8 cellular contexts compared by ENCODE assay signal in genomic region chr1:31705080-31705866, GRCh38. TPM values are rescaled to one million over a fixed set of nuclear protein-coding genes. Genes with fewer than 3 reads are reported as not detected.
A peak's percentile ranks its signal among the peaks of the same experiment; 100 is the strongest.
DNase-seq lines count a peak whose midpoint lies in the region; TF ChIP-seq lines count a peak whose summit lies in the region.

No MANE protein-coding gene starts in this region.

- TF ChIP-seq POLR2A in tibial nerve (IDR thresholded peaks at IDR 0.05), result no peak

- H4K20me1 ChIP-seq in Loucy (ENCODE audit: insufficient read depth, low read length, poor library complexity, severe bottlenecking) (no peaks in the 10 kb centered on the region), fibroblast of lung (ENCODE audit: control insufficient read depth, extremely low read depth, insufficient read depth, low read length) (no peaks in the 10 kb centered on the region), osteoblast (ENCODE audit: insufficient read depth, low read length) (no peaks in the 10 kb centered on the region)

- no peaks in the 10 kb centered on the region for H3K9me2 ChIP-seq in Loucy (replicated peaks; ENCODE audit: low read depth, low read length)

- H3K27me3 Mint-ChIP-seq in CD8-positive, alpha-beta memory T cell, result peaks cover 20 to 42% of the 10 kb centered on the region in 2 donors
- H3K27me3 Mint-ChIP-seq in glutamatergic neuron (ENCODE audit: unreplicated experiment), result peaks cover 20% of the 10 kb centered on the region

- peak overlapping the region in 6 of 7 donors; percentile 6 to 67 (median 58) for H3K4me3 Mint-ChIP-seq in CD8-positive, alpha-beta memory T cell
- H3K4me3 Mint-ChIP-seq in glutamatergic neuron (ENCODE audit: unreplicated experiment), result no peak overlapping the region

- WGBS in tibial nerve, 2 donors, result 24 to 31% methylated on average over 13 to 15 of the region's 23 CpGs

- H3F3A ChIP-seq in Loucy (ENCODE audit: low read depth), result no peaks in the 10 kb centered on the region

- no peak overlapping the region for H3K4me3 ChIP-seq in CD8-positive, alpha-beta memory T cell (ENCODE audit: low read length)
- H3K4me3 ChIP-seq in Loucy (ENCODE audit: low read length, poor library complexity, severe bottlenecking) (no peak overlapping the region), fibroblast of lung (replicated peaks in 1 of 4; ENCODE audit: control extremely low read depth in 1 of 4, insufficient read depth in 1 of 4, low read depth in 3 of 4, low read length in 4 of 4) (peak overlapping the region in 2 of 4 experiments; percentile 30 to 88), osteoblast (ENCODE audit: insufficient read depth, low read length) (peak overlapping the region; percentile 77), tibial nerve (peak overlapping the region in 2 of 4 donors; percentile 5 to 47)

- no peaks in the 10 kb centered on the region for H3K9me3 ChIP-seq in CD8-positive, alpha-beta memory T cell (ENCODE audit: low read length)
- no peaks in the 10 kb centered on the region for H3K9me3 ChIP-seq in Loucy (ENCODE audit: insufficient read depth, low read depth, low read length)
- H3K9me3 ChIP-seq in fibroblast of lung (ENCODE audit: control insufficient read depth, insufficient read depth, low read depth, low read length), result no peaks in the 10 kb centered on the region
- H3K9me3 ChIP-seq in osteoblast (ENCODE audit: low read depth, low read length), result no peaks in the 10 kb centered on the region
- H3K9me3 ChIP-seq in tibial nerve, result no peaks in the 10 kb centered on the region

- no peaks in the 10 kb centered on the region for H3K9me3 Mint-ChIP-seq in CD8-positive, alpha-beta memory T cell
- H3K9me3 Mint-ChIP-seq in glutamatergic neuron (ENCODE audit: unreplicated experiment), result peaks cover 12% of the 10 kb centered on the region

- peaks cover 23% of the 10 kb centered on the region for H3K4me1 ChIP-seq in CD8-positive, alpha-beta memory T cell (ENCODE audit: insufficient read depth, low read length)
- H3K4me1 ChIP-seq in Loucy (ENCODE audit: insufficient read depth, low read length, poor library complexity, severe bottlenecking) (peaks cover 31% of the 10 kb centered on the region), fibroblast of lung (ENCODE audit: control insufficient read depth, extremely low read depth, insufficient read depth, low read length) (peaks cover 42% of the 10 kb centered on the region), osteoblast (ENCODE audit: insufficient read depth, low read length) (peaks cover 72% of the 10 kb centered on the region), tibial nerve (peaks cover 4 to 61% (median 48%) of the 10 kb centered on the region in 4 donors)

- peak; percentile 48 for TF ChIP-seq CTCF in Loucy (conservative IDR thresholded peaks at IDR 0.05; ENCODE audit: low read length)
- TF ChIP-seq CTCF in fibroblast of lung (conservative IDR thresholded peaks at IDR 0.05 in 1 of 2, IDR thresholded peaks at IDR 0.05 in 1 of 2; ENCODE audit: low read depth in 1 of 2, low read length in 2 of 2), result peak; percentile 27 to 28
- TF ChIP-seq CTCF in osteoblast (IDR thresholded peaks at IDR 0.05; ENCODE audit: extremely low read depth, low read depth, low read length), result peak; percentile 38
- peak; percentile 17 to 79 (median 63) for TF ChIP-seq CTCF in tibial nerve (IDR thresholded peaks at IDR 0.05)
- TF ChIP-seq CTCF in glutamatergic neuron (IDR thresholded peaks at IDR 0.05; ENCODE audit: partially characterized antibody, unreplicated experiment), result no peak

- DNase-seq in CD8-positive, alpha-beta memory T cell, result peak; percentile 22 to 79 (median 45)
- DNase-seq in activated T-cell treated with anti-CD3 and anti-CD28 coated beads for 1 hour (ENCODE audit: low read depth) (peak; percentile 33), fibroblast of lung (ENCODE audit: low read depth in 2 of 2) (peak; percentile 53 to 74), osteoblast (ENCODE audit: insufficient read length, low spot score, missing footprints) (peak; percentile 89), tibial nerve (ENCODE audit: low spot score in 2 of 2) (peak; percentile 50 to 60), OCI-M2 (lab: John Stamatoyannopoulos, UW; ENCODE audit: unreplicated experiment) (no peak), glutamatergic neuron (no peak)

- H3K36me3 Mint-ChIP-seq in CD8-positive, alpha-beta memory T cell, result no peaks in the 10 kb centered on the region
- H3K36me3 Mint-ChIP-seq in glutamatergic neuron (ENCODE audit: unreplicated experiment), result no peaks in the 10 kb centered on the region

- POLR2A ChIA-PET in CD8-positive, alpha-beta memory T cell (lab: Charles Lee), result no interaction called here

- H3K27ac ChIP-seq in CD8-positive, alpha-beta memory T cell (ENCODE audit: low read depth, low read length), result no peak overlapping the region
- peak overlapping the region; percentile 87 for H3K27ac ChIP-seq in fibroblast of lung (ENCODE audit: insufficient read depth, low read length)
- peak overlapping the region; percentile 85 for H3K27ac ChIP-seq in osteoblast (ENCODE audit: low read depth, low read length)
- peak overlapping the region; percentile 74 to 89 (median 84) for H3K27ac ChIP-seq in tibial nerve

- H3K4me2 ChIP-seq in Loucy (ENCODE audit: low read depth, low read length, poor library complexity, severe bottlenecking) (peak overlapping the region; percentile 55), fibroblast of lung (ENCODE audit: extremely low read depth, insufficient read depth, low read length) (peak overlapping the region; percentile 67), osteoblast (ENCODE audit: insufficient read depth, low read length) (peak overlapping the region; percentile 92)

- H2AFZ ChIP-seq in Loucy (ENCODE audit: low read length), result peak overlapping the region; percentile 75
- H2AFZ ChIP-seq in fibroblast of lung (ENCODE audit: low read length), result no peak overlapping the region
- peak overlapping the region; percentile 37 for H2AFZ ChIP-seq in osteoblast (ENCODE audit: low read length)

- peaks cover 9% of the 10 kb centered on the region for H3K27me3 ChIP-seq in CD8-positive, alpha-beta memory T cell (ENCODE audit: insufficient read depth, low read length, poor library complexity, severe bottlenecking)
- H3K27me3 ChIP-seq in Loucy (ENCODE audit: insufficient read depth, low read length, poor library complexity, severe bottlenecking), result no peaks in the 10 kb centered on the region
- H3K27me3 ChIP-seq in fibroblast of lung (ENCODE audit: control insufficient read depth, insufficient read depth, low read length), result no peaks in the 10 kb centered on the region
- no peaks in the 10 kb centered on the region for H3K27me3 ChIP-seq in osteoblast (ENCODE audit: insufficient read depth, low read length)
- no peaks in the 10 kb centered on the region for H3K27me3 ChIP-seq in tibial nerve

- peak overlapping the region in 5 of 8 donors; percentile 3 to 72 (median 52) for H3K27ac Mint-ChIP-seq in CD8-positive, alpha-beta memory T cell
- no peak overlapping the region for H3K27ac Mint-ChIP-seq in glutamatergic neuron (ENCODE audit: unreplicated experiment)

- H3K79me2 ChIP-seq in Loucy (ENCODE audit: insufficient read depth, low read length) (no peaks in the 10 kb centered on the region), fibroblast of lung (ENCODE audit: control insufficient read depth, insufficient read depth, low read length) (peaks cover 20% of the 10 kb centered on the region), osteoblast (ENCODE audit: insufficient read depth, low read length) (peaks cover 21% of the 10 kb centered on the region)

- H3K4me1 Mint-ChIP-seq in CD8-positive, alpha-beta memory T cell, result peaks cover 36 to 45% (median 41%) of the 10 kb centered on the region in 3 donors
- peaks cover 34% of the 10 kb centered on the region for H3K4me1 Mint-ChIP-seq in glutamatergic neuron (ENCODE audit: low read depth, unreplicated experiment)

- H3K9ac ChIP-seq in Loucy (ENCODE audit: low read depth, low read length, poor library complexity, severe bottlenecking), result peak overlapping the region; percentile 67
- peak overlapping the region; percentile 44 for H3K9ac ChIP-seq in fibroblast of lung (ENCODE audit: insufficient read depth, low read length)

- no peaks in the 10 kb centered on the region for H3K36me3 ChIP-seq in CD8-positive, alpha-beta memory T cell (ENCODE audit: insufficient read depth, low read length)
- H3K36me3 ChIP-seq in Loucy (ENCODE audit: insufficient read depth, low read length), result no peaks in the 10 kb centered on the region
- no peaks in the 10 kb centered on the region for H3K36me3 ChIP-seq in fibroblast of lung (ENCODE audit: control insufficient read depth, insufficient read depth, low read length)
- H3K36me3 ChIP-seq in osteoblast (ENCODE audit: insufficient read depth, low read length), result peaks cover 8% of the 10 kb centered on the region
- H3K36me3 ChIP-seq in tibial nerve, result no peaks in the 10 kb centered on the region

- peak in 1 of 2 donors; percentile 9 for TF ChIP-seq EP300 in tibial nerve (IDR thresholded peaks at IDR 0.05)

- CTCF ChIA-PET in CD8-positive, alpha-beta memory T cell (lab: Charles Lee), result interaction anchor here (0.9 to 1.1 kb wide), 5 partner anchors 10 to 42 kb away, joined by 3 to 4 read pairs (median 4); no protein-coding TSS in a partner anchor

RNA-seq across cellular contexts. Expression of gene COL16A1, which starts 1.5 kb away (rescaled TPM):
- total RNA-seq in CD8-positive, alpha-beta memory T cell, result under 1 TPM in 1 of 2 experiments, not detected in 1; 0.85 TPM
- polyA plus RNA-seq in CD8-positive, alpha-beta memory T cell, result not detected
- total RNA-seq in fibroblast of lung, result 80.3 and 150 TPM in 2 replicates
- 20.9 and 21.0 TPM in 2 replicates for polyA plus RNA-seq in fibroblast of lung
- 57.9 and 61.9 TPM in 2 replicates for polyA plus RNA-seq in fibroblast of lung (2012)
- 42.9 and 69.1 TPM in 2 replicates for polyA minus RNA-seq in fibroblast of lung (ENCODE audit: low replicate concordance)
- 158 and 197 TPM in 2 replicates for total RNA-seq in osteoblast
- total RNA-seq in tibial nerve, result 100 to 1,000 TPM; 147 to 311 (median 212) TPM
- total RNA-seq in glutamatergic neuron (ENCODE audit: unreplicated experiment), result 52.2 TPM

RNA-seq across cellular contexts. Expression of gene ADGRB2, which starts 58.9 kb away (rescaled TPM):
- total RNA-seq in CD8-positive, alpha-beta memory T cell, result under 1 TPM; 0.35 to 0.57 TPM
- 0.24 TPM for polyA plus RNA-seq in CD8-positive, alpha-beta memory T cell
- total RNA-seq in fibroblast of lung (7.4 and 10.4 TPM in 2 replicates), osteoblast (5.8 and 7.4 TPM in 2 replicates), tibial nerve (10 to 100 TPM in 1 of 4 donors, 1 to 10 TPM in 3; 1.6 to 10.5 (median 4.1) TPM), glutamatergic neuron (ENCODE audit: unreplicated experiment) (15.8 TPM)
- 4.4 and 4.8 TPM in 2 replicates for polyA plus RNA-seq in fibroblast of lung
- polyA plus RNA-seq in fibroblast of lung (2012), result 9.7 and 10.0 TPM in 2 replicates
- polyA minus RNA-seq in fibroblast of lung (ENCODE audit: low replicate concordance), result 12.0 and 13.2 TPM in 2 replicates

Comparison
In these comparisons a context has a peak if more than half of its experiments do, and no peak if none do; other contexts are left out.
1. DNase-seq: peak in CD8-positive, alpha-beta memory T cell (5 of 5), activated T-cell treated with anti-CD3 and anti-CD28 coated beads for 1 hour (single experiment), fibroblast of lung (2 of 2), osteoblast (single experiment) and tibial nerve (2 of 2); none in OCI-M2 (single experiment) and glutamatergic neuron (single experiment).
2. RNA of gene COL16A1, which starts 1.5 kb away (total RNA-seq): 147 to 311 TPM in tibial nerve, 158 to 197 TPM in osteoblast, 80.3 to 150 TPM in fibroblast of lung and 52.2 TPM in glutamatergic neuron (single experiment); 0.85 TPM in CD8-positive, alpha-beta memory T cell; every median in the first group is over 10 times any median in the second.
3. Peak in every context shown above with its lines, with median percentiles within 50 percentile points of each other: H3K4me2 ChIP-seq.